15 cellular contexts compared by ENCODE assay signal in the genomic region with DNA sequence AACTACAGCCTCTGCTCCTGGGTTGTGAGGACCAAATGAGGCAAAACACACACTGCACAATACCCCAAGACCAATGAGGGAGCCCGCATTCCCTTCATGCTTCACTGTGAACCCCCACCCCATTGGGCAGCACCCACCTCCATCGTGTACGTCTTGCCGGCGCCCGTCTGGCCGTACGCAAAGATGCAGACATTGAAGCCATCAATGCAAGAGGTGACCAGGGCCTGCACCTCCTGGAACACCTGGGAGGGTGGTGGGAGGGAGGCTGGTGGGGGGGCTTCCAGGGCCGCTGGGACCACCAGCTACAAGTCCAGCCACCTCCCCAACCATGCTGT. TPM values are rescaled to one million over a fixed set of nuclear protein-coding genes. Genes with fewer than 3 reads are reported as not detected.
DNase-seq lines count a peak whose midpoint lies in the region; ATAC-seq and TF ChIP-seq lines count a peak whose summit lies in the region.
"Had no signal": no experiment of that assay in that cellular context is flagged by ENCODE, and none has a peak within 500 bp of the region (broad histone marks: within the 10 kb centered on the region; RNA-seq: fewer than 3 reads in every experiment).

No MANE protein-coding gene starts in this region.

- no peaks in the 10 kb centered on the region for H3K27me3 ChIP-seq in right cardiac atrium (ENCODE audit: control insufficient read depth, insufficient read depth)
- no peaks in the 10 kb centered on the region for H3K27me3 ChIP-seq in foreskin keratinocyte

- DNase-seq in right cardiac atrium = peak in 2 of 3 donors; percentile 37 to 45
- DNase-seq in left cardiac atrium = no peak
- no peak for DNase-seq in foreskin keratinocyte
- no peak for DNase-seq in activated CD8-positive, alpha-beta memory T cell treated with anti-CD3 and anti-CD28 coated beads, Interleukin-2, amount 50 U/mL, for 48 hours
- DNase-seq in OCI-M1 (lab: John Stamatoyannopoulos, UW) = no peak
- no peak for DNase-seq in germinal center (ENCODE audit: low spot score)
- DNase-seq: DMS153, NCI-H1048, NCI-H2081, NCI-H748 treated with DMSO at 0.1 percent for 48 hours had no signal

- H3K4me3 ChIP-seq in right cardiac atrium (ENCODE audit: low read length) = no peak overlapping the region
- H3K4me3 ChIP-seq: HAP-1 had no signal

- TF ChIP-seq CTCF in foreskin keratinocyte (conservative IDR thresholded peaks at IDR 0.05) = no peak

- intact Hi-C loops in right cardiac atrium (cut with DNase I) = no loop called here
- intact Hi-C loops in left cardiac atrium (cut with DNase I) = loop anchor here in 1 of 2 donors (5.0 kb wide), 1 partner anchor 33 kb away; no protein-coding TSS in a partner anchor

- H3K4me1 ChIP-seq in right cardiac atrium (ENCODE audit: control insufficient read depth, insufficient read depth, low read length) = peaks cover 2% of the 10 kb centered on the region
- peaks cover 6% of the 10 kb centered on the region for H3K4me1 ChIP-seq in foreskin keratinocyte
- H3K4me1 ChIP-seq: HAP-1 had no signal

- ATAC-seq in right cardiac atrium = no peak
- no peak for ATAC-seq in left cardiac atrium
- no peak for ATAC-seq in foreskin keratinocyte

- H3K27ac ChIP-seq in right cardiac atrium (ENCODE audit: low read length) (no peak overlapping the region), angular gyrus (ENCODE audit: low read depth, low read length) (peak overlapping the region; percentile 74), foreskin keratinocyte (peak overlapping the region; percentile 48), temporal lobe (ENCODE audit: low read depth, low read length) (peak overlapping the region; percentile 46)
- H3K27ac ChIP-seq: C4-2B, KMS-11 had no signal

- WGBS in right cardiac atrium = 97% methylated on average over 9 of the region's 9 CpGs

- H3K9me3 ChIP-seq in right cardiac atrium (ENCODE audit: control insufficient read depth, low read length) = no peaks in the 10 kb centered on the region
- H3K9me3 ChIP-seq: HAP-1 had no signal

RNA-seq across cellular contexts. Expression of gene KATNB1, which starts 28.4 kb away (rescaled TPM):
- total RNA-seq in right cardiac atrium (10 to 100 TPM in 3 of 4 donors, 1 to 10 TPM in 1; 8.4 to 16.3 (median 12.3) TPM), left cardiac atrium (10 to 100 TPM; 11.2 to 11.7 TPM), foreskin keratinocyte (37.9 and 39.0 TPM in 2 replicates), temporal lobe (34.4 TPM)
- polyA plus RNA-seq in right cardiac atrium (10.2 TPM), foreskin keratinocyte (34.4 and 35.4 TPM in 2 replicates)

RNA-seq across cellular contexts. Expression of gene KIFC3, which starts 38.3 kb away (rescaled TPM):
- 10 to 100 TPM; 45.8 to 67.5 (median 50.0) TPM for total RNA-seq in right cardiac atrium
- 39.9 TPM for polyA plus RNA-seq in right cardiac atrium
- 10 to 100 TPM; 37.1 to 55.4 TPM for total RNA-seq in left cardiac atrium
- 67.8 and 68.5 TPM in 2 replicates for total RNA-seq in foreskin keratinocyte
- 47.0 and 48.3 TPM in 2 replicates for polyA plus RNA-seq in foreskin keratinocyte
- 36.9 TPM for total RNA-seq in temporal lobe

Comparison
In these comparisons a context has a peak if more than half of its experiments do, and no peak if none do; other contexts are left out.
1. DNase-seq: peak in right cardiac atrium (2 of 3); none in left cardiac atrium (single experiment), foreskin keratinocyte (0 of 2), activated CD8-positive, alpha-beta memory T cell treated with anti-CD3 and anti-CD28 coated beads, Interleukin-2, amount 50 U/mL, for 48 hours (single experiment), OCI-M1 (single experiment) and germinal center (single experiment).